In genomic region chr7:146922777-146923176, GRCh38 we compare ENCODE assay signal across 13 cellular contexts.
"Had no signal": no experiment of that assay in that cellular context is flagged by ENCODE, and none has a peak within 500 bp of the region (broad histone marks: within the 10 kb centered on the region; RNA-seq: fewer than 3 reads in every experiment).

No MANE protein-coding gene starts in this region.

- DNase-seq: cortex of kidney; effector memory CD4-positive, alpha-beta T cell; foreskin fibroblast; left colon; left ventricle myocardium superior; mucosa of descending colon; naive thymus-derived CD8-positive, alpha-beta T cell; right cardiac atrium; small intestine; stimulated activated CD4-positive, alpha-beta T cell treated with anti-CD3 and anti-CD28 coated beads, Interleukin-2, amount 100 ng/mL, for 48 hours; stimulated activated naive CD4-positive, alpha-beta T cell treated with Interleukin-2 at 50 U/mL for 16 hours; trophoblast cell had no signal

- H3K27ac ChIP-seq: neutrophil had no signal

- H3K9me3 ChIP-seq: neutrophil had no signal

- H3K36me3 ChIP-seq: neutrophil had no signal

- H3K4me3 ChIP-seq: mucosa of descending colon had no signal

- H3K27me3 ChIP-seq: neutrophil had no signal
